Comparison of ENCODE assay signal across 14 cellular contexts in genomic region chr1:213123532-213123931, GRCh38.
DNase-seq lines count a peak whose midpoint lies in the region; TF ChIP-seq lines count a peak whose summit lies in the region.
"Had no signal": no experiment of that assay in that cellular context is flagged by ENCODE, and none has a peak within 500 bp of the region (broad histone marks: within the 10 kb centered on the region; RNA-seq: fewer than 3 reads in every experiment).

No MANE protein-coding gene starts in this region.

- POLR2A ChIA-PET in CD4-positive, alpha-beta memory T cell (lab: Charles Lee; ENCODE audit: partially characterized antibody), result no interaction called here
- POLR2A ChIA-PET in OCI-LY7 (lab: Charles Lee), result interaction anchor here (0.6 to 1.4 kb wide), 4 partner anchors 11 to 127 kb away, joined by 3 to 4 read pairs (median 3); no protein-coding TSS in a partner anchor

- no peak overlapping the region for H3K27ac ChIP-seq in CD4-positive, alpha-beta memory T cell (ENCODE audit: low read depth, low read length)
- H3K27ac ChIP-seq in ovary (no peak overlapping the region), OCI-LY7 (ENCODE audit: low read depth, low read length, poor library complexity, severe bottlenecking) (no peak overlapping the region)
- H3K27ac ChIP-seq: epithelial cell of prostate had no signal

- no peaks in the 10 kb centered on the region for H3K9me3 ChIP-seq in MG63
- H3K9me3 ChIP-seq in CD4-positive, alpha-beta memory T cell (ENCODE audit: control insufficient read depth in 1 of 2, low read length in 2 of 2), result no peaks in the 10 kb centered on the region
- H3K9me3 ChIP-seq in ovary, result no peaks in the 10 kb centered on the region
- H3K9me3 ChIP-seq in OCI-LY7 (ENCODE audit: low read length), result no peaks in the 10 kb centered on the region

- no peaks in the 10 kb centered on the region for H3K27me3 ChIP-seq in MG63
- H3K27me3 ChIP-seq in CD4-positive, alpha-beta memory T cell (ENCODE audit: insufficient read depth, low read length), result no peaks in the 10 kb centered on the region
- no peaks in the 10 kb centered on the region for H3K27me3 ChIP-seq in ovary

- TF ChIP-seq CTCF in AG10803 (conservative IDR thresholded peaks at IDR 0.05; ENCODE audit: low read length) (no peak), choroid plexus epithelial cell (conservative IDR thresholded peaks at IDR 0.05; ENCODE audit: low read depth, low read length) (no peak), mesothelial cell of epicardium (IDR thresholded peaks at IDR 0.05; ENCODE audit: unreplicated experiment) (no peak), ovary (IDR thresholded peaks at IDR 0.05) (no peak), OCI-LY7 (conservative IDR thresholded peaks at IDR 0.05; ENCODE audit: low read length) (no peak)

- H3K4me2 ChIP-seq in OCI-LY7 (ENCODE audit: low read length), result no peak overlapping the region

- no peak overlapping the region for H3K4me3 Mint-ChIP-seq in mesothelial cell of epicardium
- no peak overlapping the region for H3K4me3 Mint-ChIP-seq in CD4-positive, alpha-beta memory T cell

- H3K27me3 Mint-ChIP-seq in mesothelial cell of epicardium (ENCODE audit: low read depth), result no peaks in the 10 kb centered on the region
- H3K27me3 Mint-ChIP-seq in CD4-positive, alpha-beta memory T cell, result no peaks in the 10 kb centered on the region

- no peak for TF ChIP-seq EP300 in ovary (IDR thresholded peaks at IDR 0.05)

- no peak for TF ChIP-seq POLR2A in ovary (IDR thresholded peaks at IDR 0.05)

- 87 to 97% (median 91%) methylated on average over 2 of the region's 2 CpGs for WGBS in ovary, 3 donors

- peaks cover 5% of the 10 kb centered on the region; the same call in 1 of the 2 replicates for H4K20me1 ChIP-seq in OCI-LY7 (ENCODE audit: insufficient read depth, low read length)

- H3K4me1 ChIP-seq in CD4-positive, alpha-beta memory T cell (ENCODE audit: insufficient read depth, low read length), result no peaks in the 10 kb centered on the region
- H3K4me1 ChIP-seq in ovary (ENCODE audit: insufficient read depth), result no peaks in the 10 kb centered on the region
- no peaks in the 10 kb centered on the region for H3K4me1 ChIP-seq in OCI-LY7 (ENCODE audit: insufficient read depth, low read length, poor library complexity, severe bottlenecking)

- H3K4me1 Mint-ChIP-seq in mesothelial cell of epicardium, result peaks cover 38% of the 10 kb centered on the region
- H3K4me1 Mint-ChIP-seq in CD4-positive, alpha-beta memory T cell, result peaks cover 0 to 2% (median 0%) of the 10 kb centered on the region in 4 donors

- H3K79me2 ChIP-seq in OCI-LY7 (ENCODE audit: insufficient read depth, low read depth, low read length), result no peaks in the 10 kb centered on the region

- H3K36me3 ChIP-seq in MG63, result no peaks in the 10 kb centered on the region
- H3K36me3 ChIP-seq in CD4-positive, alpha-beta memory T cell (ENCODE audit: insufficient read depth, low read length), result no peaks in the 10 kb centered on the region
- H3K36me3 ChIP-seq in ovary, result no peaks in the 10 kb centered on the region
- no peaks in the 10 kb centered on the region for H3K36me3 ChIP-seq in OCI-LY7 (ENCODE audit: insufficient read depth, low read length)

- H3K27ac Mint-ChIP-seq in mesothelial cell of epicardium, result peak overlapping the region; percentile 52
- peak overlapping the region in 1 of 7 donors; percentile 29 for H3K27ac Mint-ChIP-seq in CD4-positive, alpha-beta memory T cell

- DNase-seq in AG10803 (ENCODE audit: low read depth) (peak; percentile 40), MG63 (peak; percentile 39), choroid plexus epithelial cell (ENCODE audit: low read depth) (peak; percentile 75), mesothelial cell of epicardium (ENCODE audit: low spot score in 2 of 2, unreplicated experiment in 2 of 2) (no peak), SK-N-DZ (ENCODE audit: low spot score) (no peak), ovary (no peak), OCI-LY7 (ENCODE audit: low spot score) (no peak)
- DNase-seq in CD4-positive, alpha-beta memory T cell, result no peak
- DNase-seq: anterior cingulate cortex, islet precursor cell, NCI-H187, substantia nigra, T1000 had no signal

- no peaks in the 10 kb centered on the region for H3K9me3 Mint-ChIP-seq in mesothelial cell of epicardium
- no peaks in the 10 kb centered on the region for H3K9me3 Mint-ChIP-seq in CD4-positive, alpha-beta memory T cell

- no peak overlapping the region for H3K4me3 ChIP-seq in AG10803 (ENCODE audit: low read length)
- H3K4me3 ChIP-seq in MG63, result no peak overlapping the region
- no peak overlapping the region for H3K4me3 ChIP-seq in choroid plexus epithelial cell (ENCODE audit: low read depth, low read length)
- H3K4me3 ChIP-seq in CD4-positive, alpha-beta memory T cell (ENCODE audit: low read length in 2 of 2), result no peak overlapping the region
- no peak overlapping the region for H3K4me3 ChIP-seq in ovary
- no peak overlapping the region for H3K4me3 ChIP-seq in OCI-LY7 (ENCODE audit: low read depth, low read length, poor library complexity, severe bottlenecking)

- BruUV-seq in OCI-LY7 (replicated peaks; lab: Mats Ljungman, UMichigan), result no TSS peak

- CTCF ChIA-PET in CD4-positive, alpha-beta memory T cell (lab: Charles Lee; ENCODE audit: partially characterized antibody), result interaction anchor here (1.2 to 3.6 kb wide), 7 partner anchors 10 to 1206 kb away, joined by 3 to 17 read pairs (median 6); no protein-coding TSS in a partner anchor
- CTCF ChIA-PET in OCI-LY7 (lab: Charles Lee; ENCODE audit: unreplicated experiment), result no interaction called here

- no peak overlapping the region for H2AFZ ChIP-seq in OCI-LY7 (ENCODE audit: low read length)

- H3K36me3 Mint-ChIP-seq in mesothelial cell of epicardium, result peaks cover 6% of the 10 kb centered on the region
- H3K36me3 Mint-ChIP-seq in CD4-positive, alpha-beta memory T cell, result peaks cover 0 to 4% of the 10 kb centered on the region in 2 donors

- intact Hi-C loops in CD4-positive, alpha-beta memory T cell (cut with micrococcal nuclease), result loop anchor here (2.0 to 5.0 kb wide), 2 partner anchors 999 to 1205 kb away; no protein-coding TSS in a partner anchor
- intact Hi-C loops in ovary (cut with DNase I) (loop anchor here in 1 of 4 donors (10.0 kb wide), 1 partner anchor 1001 kb away; no protein-coding TSS in a partner anchor), OCI-LY7 (cut with micrococcal nuclease; ENCODE audit: unreplicated experiment) (no loop called here)

- H3K9me2 ChIP-seq in OCI-LY7 (ENCODE audit: insufficient read depth, low read length), result no peaks in the 10 kb centered on the region

Comparison
In these comparisons a context has a peak if more than half of its experiments do, and no peak if none do; other contexts are left out.
1. DNase-seq: peak in AG10803 (single experiment), MG63 (single experiment) and choroid plexus epithelial cell (single experiment); none in mesothelial cell of epicardium (0 of 2), SK-N-DZ (single experiment), CD4-positive, alpha-beta memory T cell (0 of 5), ovary (0 of 5) and OCI-LY7 (single experiment).